Comparison of ENCODE assay signal across 8 cellular contexts in genomic region chr12:6766651-6767300, GRCh38. TPM values are rescaled to one million over a fixed set of nuclear protein-coding genes. Genes with fewer than 3 reads are reported as not detected.
DNase-seq lines count a peak whose midpoint lies in the region; ATAC-seq, FAIRE-seq and TF ChIP-seq lines count a peak whose summit lies in the region.

No MANE protein-coding gene starts in this region.

- H3K36me3 ChIP-seq in RWPE2 (ENCODE audit: low read depth) (peaks cover 9% of the 10 kb centered on the region; the same call in 1 of the 2 replicates), pancreas (no peaks in the 10 kb centered on the region)

- no peaks in the 10 kb centered on the region for H3K9me3 ChIP-seq in RWPE2 (ENCODE audit: severe bottlenecking)
- H3K9me3 ChIP-seq in pancreas, result no peaks in the 10 kb centered on the region

- H3K27me3 ChIP-seq in RWPE2 (ENCODE audit: insufficient read depth, poor library complexity, severe bottlenecking) (no peaks in the 10 kb centered on the region), pancreas (no peaks in the 10 kb centered on the region)

- H3K4me1 ChIP-seq in RWPE2 (ENCODE audit: insufficient read depth, poor library complexity, severe bottlenecking) (peaks cover 22% of the 10 kb centered on the region), pancreas (peaks cover 5 to 29% (median 16%) of the 10 kb centered on the region in 3 donors)

- H3K27ac ChIP-seq in RWPE2 (ENCODE audit: poor library complexity, severe bottlenecking) (peak overlapping the region; percentile 86), pancreas (peak overlapping the region; percentile 45 to 90 (median 76))

- WGBS in pancreas, 2 donors, result 1 to 2% methylated on average over 14 to 86 of the region's 86 CpGs

- FAIRE-seq in D721Med (lab: Jason Lieb, UNC) (no peak), pancreas (lab: Jason Lieb, UNC) (no peak)

- ATAC-seq in RWPE2 (ENCODE audit: low read depth) (peak; percentile 43), left cardiac atrium (peak; percentile 44 to 73), pancreas (peak; percentile 66 to 78 (median 69)), GM19351 (IDR thresholded peaks at IDR 0.05; ENCODE audit: unreplicated experiment) (no peak)

- intact Hi-C loops in left cardiac atrium (cut with DNase I) (no loop called here), pancreas (cut with DNase I) (no loop called here)

- TF ChIP-seq CTCF in D721Med (IDR thresholded peaks at IDR 0.05; ENCODE audit: insufficient read depth, missing control alignments) (peak; percentile 25), GM20000 (IDR thresholded peaks at IDR 0.05; ENCODE audit: extremely low read depth, missing control alignments) (peak; percentile 97), RWPE2 (IDR thresholded peaks at IDR 0.05; ENCODE audit: poor library complexity, severe bottlenecking) (peak; percentile 93), pancreas (IDR thresholded peaks at IDR 0.05) (peak; percentile 33 to 59 (median 48))

- peak; percentile 8 for DNase-seq in D721Med (ENCODE audit: insufficient read length, low spot score)
- peak; percentile 89 for DNase-seq in GM20000 (ENCODE audit: low spot score)
- peak; percentile 74 for DNase-seq in HuH-7.5 (ENCODE audit: low spot score)
- DNase-seq in RWPE2 (ENCODE audit: low spot score), result no peak
- DNase-seq in amniotic stem cell (lab: John Stamatoyannopoulos, UW), result peak; percentile 26
- peak; percentile 86 for DNase-seq in left cardiac atrium
- peak; percentile 76 to 93 (median 83) for DNase-seq in pancreas

- H3K4me3 ChIP-seq in RWPE2 (ENCODE audit: severe bottlenecking), result peak overlapping the region; percentile 95
- peak overlapping the region; percentile 47 to 83 (median 62) for H3K4me3 ChIP-seq in pancreas

RNA-seq across cellular contexts. Expression of gene PTMS, which starts 0.6 kb away (rescaled TPM):
- total RNA-seq in left cardiac atrium (100 to 1,000 TPM; 164 to 189 TPM), pancreas (100 to 1,000 TPM in 1 of 6 donors, 10 to 100 TPM in 5; 41.0 to 117 (median 58.3) TPM)
- 100 to 1,000 TPM; 128 to 276 TPM for polyA plus RNA-seq in pancreas

RNA-seq across cellular contexts. Expression of gene LAG3, which starts 5.5 kb away (rescaled TPM):
- total RNA-seq in left cardiac atrium (under 1 TPM; 0.62 to 0.97 TPM), pancreas (under 1 TPM in 5 of 6 donors, not detected in 1; 0.15 to 0.32 (median 0.19) TPM)
- under 1 TPM; 0.70 to 0.91 TPM for polyA plus RNA-seq in pancreas

RNA-seq across cellular contexts. Expression of gene MLF2, which starts 13.8 kb away (rescaled TPM):
- total RNA-seq in left cardiac atrium (100 to 1,000 TPM; 118 to 149 TPM), pancreas (10 to 100 TPM; 38.5 to 63.0 (median 54.0) TPM)
- polyA plus RNA-seq in pancreas, result 100 to 1,000 TPM in 1 of 2 donors, 10 to 100 TPM in 1; 74.7 to 111 TPM

RNA-seq across cellular contexts. Expression of gene CD4, which starts 22.6 kb away (rescaled TPM):
- total RNA-seq in left cardiac atrium (10 to 100 TPM; 11.6 to 24.2 TPM), pancreas (10 to 100 TPM in 1 of 6 donors, 1 to 10 TPM in 5; 1.2 to 19.9 (median 4.0) TPM)
- polyA plus RNA-seq in pancreas, result 1 to 10 TPM; 1.2 to 2.0 TPM

RNA-seq across cellular contexts. Expression of gene COPS7A, which starts 42.9 kb away (rescaled TPM):
- total RNA-seq in left cardiac atrium (10 to 100 TPM; 61.3 to 71.2 TPM), pancreas (10 to 100 TPM; 14.2 to 31.0 (median 23.8) TPM)
- 10 to 100 TPM; 29.5 to 39.6 TPM for polyA plus RNA-seq in pancreas

Comparison
In these comparisons a context has a peak if more than half of its experiments do, and no peak if none do; other contexts are left out.
1. CTCF ChIP-seq: peak in every context shown above with its lines; median percentile 97 in GM20000; 93 in RWPE2; 48 in pancreas; 25 in D721Med.